Comparison of ENCODE assay signal across 15 cellular contexts in genomic region chr20:47664744-47665143, GRCh38.
"Had no signal": no experiment of that assay in that cellular context is flagged by ENCODE, and none has a peak within 500 bp of the region (broad histone marks: within the 10 kb centered on the region; RNA-seq: fewer than 3 reads in every experiment).

No MANE protein-coding gene starts in this region.

- DNase-seq: activated CD4-positive, alpha-beta T cell treated with anti-CD3 and anti-CD28 coated beads, Interleukin-2, amount 50 U/mL, for 1 hour; activated CD4-positive, CD25-positive, alpha-beta regulatory T cell; activated gamma-delta T cell treated with Interleukin-2 at 50 U/mL for 16 hours; central memory CD4-positive, alpha-beta T cell; cortex of kidney; effector memory CD4-positive, alpha-beta T cell; kidney; left ventricle myocardium superior; small intestine; stimulated activated naive CD4-positive, alpha-beta T cell; substantia nigra had no signal

- H3K4me2 ChIP-seq: neural progenitor cell had no signal

- H3K27me3 ChIP-seq: neural progenitor cell, pancreas, upper lobe of left lung had no signal

- H3K4me1 ChIP-seq: neural progenitor cell, pancreas had no signal

- H3K9me3 Mint-ChIP-seq: neural progenitor cell; T-helper 1 cell treated with Interleukin-12 subunit alpha and Interleukin-12 subunit beta and Interleukin-4 antibody, amounts not matched to agents 30 μg/mL and 1 μg/mL, for 36 hours had no signal

- H3K27ac ChIP-seq: neural progenitor cell, pancreas, upper lobe of left lung had no signal

- H3K9me3 ChIP-seq: pancreas, upper lobe of left lung had no signal

- H3K9ac ChIP-seq: neural progenitor cell had no signal

- H3K36me3 ChIP-seq: neural progenitor cell, pancreas had no signal

- H3K4me3 Mint-ChIP-seq: neural progenitor cell; T-helper 1 cell treated with Interleukin-12 subunit alpha and Interleukin-12 subunit beta and Interleukin-4 antibody, amounts not matched to agents 30 μg/mL and 1 μg/mL, for 36 hours had no signal

- H2AFZ ChIP-seq: neural progenitor cell had no signal

- H3K4me3 ChIP-seq: neural progenitor cell, pancreas, upper lobe of left lung had no signal

- H3K27ac Mint-ChIP-seq: neural progenitor cell; T-helper 1 cell treated with Interleukin-12 subunit alpha and Interleukin-12 subunit beta and Interleukin-4 antibody, amounts not matched to agents 30 μg/mL and 1 μg/mL, for 36 hours had no signal
